15 cellular contexts compared by ENCODE assay signal in genomic region chr19:31254611-31255010, GRCh38.
"Had no signal": no experiment of that assay in that cellular context is flagged by ENCODE, and none has a peak within 500 bp of the region (broad histone marks: within the 10 kb centered on the region; RNA-seq: fewer than 3 reads in every experiment).

No MANE protein-coding gene starts in this region.

- FAIRE-seq: small intestine had no signal

- DNase-seq: activated CD4-positive, alpha-beta T cell treated with anti-CD3 and anti-CD28 coated beads for 36 hours; activated CD8-positive, alpha-beta T cell treated with anti-CD3 and anti-CD28 coated beads for 36 hours; activated naive CD4-positive, alpha-beta T cell treated with Interleukin-2 at 50 U/mL for 16 hours; caudate nucleus; colonic mucosa; effector CD8-positive, alpha-beta T cell; hippocampal formation; left cardiac atrium; lower lobe of right lung; midbrain; naive thymus-derived CD4-positive, alpha-beta T cell; occipital lobe; small intestine; transverse colon had no signal

- H3K27me3 ChIP-seq: colonic mucosa, transverse colon had no signal

- ATAC-seq: activated CD4-positive, alpha-beta T cell treated with anti-CD3 and anti-CD28 coated beads for 36 hours; activated CD8-positive, alpha-beta T cell treated with anti-CD3 and anti-CD28 coated beads for 36 hours; naive thymus-derived CD4-positive, alpha-beta T cell; stimulated activated effector memory CD8-positive, alpha-beta T cell treated with anti-CD3 and anti-CD28 coated beads, Interleukin-12 subunit alpha, Interleukin-12 subunit beta, amount 100 ng/mL, for 72 hours had no signal

- H3K4me3 ChIP-seq: colonic mucosa, lower lobe of right lung, transverse colon had no signal

- H3K9me3 ChIP-seq: colonic mucosa, lower lobe of right lung, transverse colon had no signal

- H3K27ac ChIP-seq: colonic mucosa, lower lobe of right lung, transverse colon had no signal

- H3K4me1 ChIP-seq: colonic mucosa, lower lobe of right lung, transverse colon had no signal

- H3K36me3 ChIP-seq: colonic mucosa, lower lobe of right lung, transverse colon had no signal
